1 cellular context compared by ENCODE assay signal in the genomic region with DNA sequence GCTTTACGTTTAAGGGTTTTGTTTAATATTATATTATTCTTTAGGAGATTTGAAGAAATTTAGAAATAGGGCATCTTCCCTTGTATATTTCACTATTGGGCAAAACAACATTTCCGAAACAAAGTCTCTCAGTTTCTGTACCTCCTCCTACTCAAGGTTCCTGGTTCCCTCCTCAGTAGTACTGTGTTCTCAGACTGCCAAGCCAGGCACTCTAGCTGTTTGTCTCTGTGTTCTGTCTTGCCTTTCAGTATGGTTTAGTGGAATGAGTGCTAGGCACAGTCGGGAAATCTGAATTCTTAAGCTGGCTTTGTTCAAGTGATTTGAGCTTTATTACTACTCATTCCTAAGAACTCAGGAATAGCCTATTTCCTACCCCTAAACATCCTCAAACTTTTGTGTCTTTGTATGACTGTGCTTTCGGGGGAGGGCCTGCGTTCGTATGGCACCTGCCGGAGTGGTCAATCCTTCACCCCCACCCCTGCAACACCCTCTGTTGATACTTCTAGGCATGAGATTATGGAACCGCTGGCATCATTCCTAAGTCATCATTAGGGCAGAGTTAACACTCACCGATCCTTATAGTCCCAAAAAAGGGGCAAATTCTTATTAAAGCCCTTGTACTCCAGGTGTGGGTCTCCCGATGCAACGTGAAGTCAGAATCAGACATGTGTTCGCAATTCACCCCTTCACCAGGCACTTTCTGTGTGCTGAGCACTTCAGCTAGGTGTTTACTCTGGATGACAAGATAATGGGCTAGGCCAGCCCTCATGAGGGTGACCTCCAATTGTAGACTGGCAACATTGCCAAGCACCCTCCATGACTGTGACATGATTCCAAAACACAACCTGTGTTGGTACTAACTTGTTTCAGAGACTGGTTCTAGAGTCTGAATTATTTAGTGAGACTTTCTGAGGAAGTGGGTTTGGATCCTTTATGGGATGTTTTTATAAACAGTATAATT.
TF ChIP-seq lines count a peak whose summit lies in the region.

No MANE protein-coding gene starts in this region.

TF ChIP-seq in HepG2, 621 proteins besides CTCF, POLR2A, EP300 and RAD21 (continued from another document):
- no peak for TF ChIP-seq GMEB1 (CRISPR knock-in tag; IDR thresholded peaks at IDR 0.05; ENCODE audit: borderline replicate concordance)
- TF ChIP-seq FOXM1 (CRISPR knock-in tag; IDR thresholded peaks at IDR 0.05), result no peak
- no peak for TF ChIP-seq CERS6 (CRISPR knock-in tag; IDR thresholded peaks at IDR 0.05)
- no peak for TF ChIP-seq STAT6 (CRISPR knock-in tag; IDR thresholded peaks at IDR 0.05; ENCODE audit: borderline replicate concordance)
- TF ChIP-seq RFX1 (IDR thresholded peaks at IDR 0.05), result no peak
- TF ChIP-seq CENPT (CRISPR knock-in tag; IDR thresholded peaks at IDR 0.05; ENCODE audit: low read depth), result no peak
- no peak for TF ChIP-seq FLYWCH1 (CRISPR knock-in tag; IDR thresholded peaks at IDR 0.05)
- TF ChIP-seq, protein P1, sequence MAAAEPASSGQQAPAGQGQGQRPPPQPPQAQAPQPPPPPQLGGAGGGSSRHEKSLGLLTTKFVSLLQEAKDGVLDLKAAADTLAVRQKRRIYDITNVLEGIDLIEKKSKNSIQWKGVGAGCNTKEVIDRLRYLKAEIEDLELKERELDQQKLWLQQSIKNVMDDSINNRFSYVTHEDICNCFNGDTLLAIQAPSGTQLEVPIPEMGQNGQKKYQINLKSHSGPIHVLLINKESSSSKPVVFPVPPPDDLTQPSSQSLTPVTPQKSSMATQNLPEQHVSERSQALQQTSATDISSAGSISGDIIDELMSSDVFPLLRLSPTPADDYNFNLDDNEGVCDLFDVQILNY (CRISPR knock-in tag; conservative IDR thresholded peaks at IDR 0.05), result no peak
- no peak for TF ChIP-seq NPAS2 (CRISPR knock-in tag; IDR thresholded peaks at IDR 0.05; ENCODE audit: borderline replicate concordance)
- TF ChIP-seq ZBTB7B (CRISPR knock-in tag; IDR thresholded peaks at IDR 0.05), result no peak
- no peak for TF ChIP-seq ZNF777 (CRISPR knock-in tag; IDR thresholded peaks at IDR 0.05)
- TF ChIP-seq AKAP8 (CRISPR knock-in tag; IDR thresholded peaks at IDR 0.05), result no peak
- no peak for TF ChIP-seq ZBTB20 (CRISPR knock-in tag; IDR thresholded peaks at IDR 0.05; ENCODE audit: borderline replicate concordance, low read depth)
- no peak for TF ChIP-seq JUNB (CRISPR knock-in tag; IDR thresholded peaks at IDR 0.05; ENCODE audit: borderline replicate concordance)
- TF ChIP-seq SAFB2 (CRISPR knock-in tag; IDR thresholded peaks at IDR 0.05; ENCODE audit: borderline replicate concordance, low read depth), result no peak
TF ChIP-seq in HepG2: peak in this region for 0.
